In genomic region chr15:64521726-64522164, GRCh38 we compare ENCODE assay signal across 8 cellular contexts.
DNase-seq lines count a peak whose midpoint lies in the region; ATAC-seq lines count a peak whose summit lies in the region.

No MANE protein-coding gene starts in this region.

- ATAC-seq in HG03095 (IDR thresholded peaks at IDR 0.05; ENCODE audit: unreplicated experiment) = no peak

- peak; percentile 27 for DNase-seq in NCI-H1105 treated with DMSO at 0.1 percent for 48 hours (lab: John Stamatoyannopoulos, UW)
- DNase-seq in NCI-H1105 (lab: John Stamatoyannopoulos, UW) = no peak
- DNase-seq in SW480 (ENCODE audit: low spot score) = peak; percentile 52
- DNase-seq in glomerular visceral epithelial cell (ENCODE audit: extremely low spot score) = peak; percentile 50
- peak; percentile 69 for DNase-seq in retina
- no peak for DNase-seq in amniotic stem cell (lab: John Stamatoyannopoulos, UW)
- no peak for DNase-seq in AG08396 (ENCODE audit: low spot score)

Comparison
In these comparisons a context has a peak if more than half of its experiments do, and no peak if none do; other contexts are left out.
1. DNase-seq: peak in NCI-H1105 treated with DMSO at 0.1 percent for 48 hours (single experiment), SW480 (single experiment), glomerular visceral epithelial cell (single experiment) and retina (single experiment); none in NCI-H1105 (single experiment), amniotic stem cell (single experiment) and AG08396 (single experiment).